Comparison of ENCODE assay signal across 20 cellular contexts in genomic region chrX:119647089-119647488, GRCh38. TPM values are rescaled to one million over a fixed set of nuclear protein-coding genes. Genes with fewer than 3 reads are reported as not detected.
DNase-seq lines count a peak whose midpoint lies in the region; ATAC-seq and TF ChIP-seq lines count a peak whose summit lies in the region.
"Had no signal": no experiment of that assay in that cellular context is flagged by ENCODE, and none has a peak within 500 bp of the region (broad histone marks: within the 10 kb centered on the region; RNA-seq: fewer than 3 reads in every experiment).

No MANE protein-coding gene starts in this region.

- 70 to 86% methylated on average over 2 of the region's 2 CpGs for WGBS in tibial nerve, 2 donors

- DNase-seq in T-helper 1 cell (no peak), EH (ENCODE audit: low read depth) (peak; percentile 9), naive B cell (no peak), SIG-M5 (lab: John Stamatoyannopoulos, UW) (no peak), posterior vena cava (ENCODE audit: low spot score) (no peak), tibial nerve (ENCODE audit: low spot score in 2 of 2) (no peak)
- no peak for DNase-seq in activated CD8-positive, alpha-beta T cell treated with anti-CD3 and anti-CD28 coated beads, Interleukin-2, amount 10 ng/mL, durations not matched to agents 7 days and 5 days
- DNase-seq: activated CD8-positive, alpha-beta memory T cell treated with anti-CD3 and anti-CD28 coated beads for 24 hours; aorta; DMS153; NCI-H1930; NCI-H446 treated with DMSO at 0.1 percent for 48 hours; upper lobe of right lung had no signal

- no peak for TF ChIP-seq POLR2A in tibial nerve (IDR thresholded peaks at IDR 0.05)

- H3K27me3 Mint-ChIP-seq in T-helper 1 cell treated with Interleukin-12 subunit alpha and Interleukin-12 subunit beta and Interleukin-4 antibody, amounts not matched to agents 30 μg/mL and 1 μg/mL, for 36 hours (ENCODE audit: low read depth): no peaks in the 10 kb centered on the region
- no peaks in the 10 kb centered on the region for H3K27me3 Mint-ChIP-seq in activated CD8-positive, alpha-beta T cell treated with anti-CD3 and anti-CD28 coated beads, Interleukin-2, amount 10 ng/mL, durations not matched to agents 7 days and 5 days (ENCODE audit: low read depth)
- no peaks in the 10 kb centered on the region for H3K27me3 Mint-ChIP-seq in naive B cell
- H3K27me3 Mint-ChIP-seq: progenitor cell of endocrine pancreas had no signal

- no peaks in the 10 kb centered on the region for H3K27me3 ChIP-seq in tibial nerve
- H3K27me3 ChIP-seq: BLaER1 treated with 17β-estradiol and CSF1 and Interleukin-3, amounts not matched to agents 10 nM and 100 nM; esophagus muscularis mucosa; gastroesophageal sphincter; upper lobe of right lung had no signal

- no peak for TF ChIP-seq EP300 in tibial nerve (IDR thresholded peaks at IDR 0.05)

- H3K9me3 ChIP-seq in tibial nerve: no peaks in the 10 kb centered on the region
- H3K9me3 ChIP-seq: BLaER1 treated with 17β-estradiol and CSF1 and Interleukin-3, amounts not matched to agents 10 nM and 100 nM; esophagus muscularis mucosa; gastroesophageal sphincter; upper lobe of right lung had no signal

- H3K36me3 Mint-ChIP-seq in T-helper 1 cell treated with Interleukin-12 subunit alpha and Interleukin-12 subunit beta and Interleukin-4 antibody, amounts not matched to agents 30 μg/mL and 1 μg/mL, for 36 hours (ENCODE audit: low read depth): peaks cover 26% of the 10 kb centered on the region
- peaks cover 48% of the 10 kb centered on the region for H3K36me3 Mint-ChIP-seq in activated CD8-positive, alpha-beta T cell treated with anti-CD3 and anti-CD28 coated beads, Interleukin-2, amount 10 ng/mL, durations not matched to agents 7 days and 5 days (ENCODE audit: low read depth)
- peaks cover 8 to 16% of the 10 kb centered on the region in 2 donors for H3K36me3 Mint-ChIP-seq in naive B cell

- H3K27ac Mint-ChIP-seq in T-helper 1 cell treated with Interleukin-12 subunit alpha and Interleukin-12 subunit beta and Interleukin-4 antibody, amounts not matched to agents 30 μg/mL and 1 μg/mL, for 36 hours: peak overlapping the region; percentile 74
- H3K27ac Mint-ChIP-seq in activated CD8-positive, alpha-beta T cell treated with anti-CD3 and anti-CD28 coated beads, Interleukin-2, amount 10 ng/mL, durations not matched to agents 7 days and 5 days: peak overlapping the region; percentile 84
- H3K27ac Mint-ChIP-seq in naive B cell: peak overlapping the region in 5 of 6 donors; percentile 77 to 97 (median 90)
- H3K27ac Mint-ChIP-seq: progenitor cell of endocrine pancreas had no signal

- H3K9me3 Mint-ChIP-seq in T-helper 1 cell treated with Interleukin-12 subunit alpha and Interleukin-12 subunit beta and Interleukin-4 antibody, amounts not matched to agents 30 μg/mL and 1 μg/mL, for 36 hours: no peaks in the 10 kb centered on the region
- no peaks in the 10 kb centered on the region for H3K9me3 Mint-ChIP-seq in activated CD8-positive, alpha-beta T cell treated with anti-CD3 and anti-CD28 coated beads, Interleukin-2, amount 10 ng/mL, durations not matched to agents 7 days and 5 days (ENCODE audit: insufficient read depth)
- H3K9me3 Mint-ChIP-seq in naive B cell: peaks cover 0 to 1% (median 0%) of the 10 kb centered on the region in 7 donors

- intact Hi-C loops in posterior vena cava (cut with DNase I): no loop called here

- H3K4me1 Mint-ChIP-seq in T-helper 1 cell treated with Interleukin-12 subunit alpha and Interleukin-12 subunit beta and Interleukin-4 antibody, amounts not matched to agents 30 μg/mL and 1 μg/mL, for 36 hours (ENCODE audit: low read depth): peaks cover 27% of the 10 kb centered on the region
- peaks cover 44% of the 10 kb centered on the region for H3K4me1 Mint-ChIP-seq in activated CD8-positive, alpha-beta T cell treated with anti-CD3 and anti-CD28 coated beads, Interleukin-2, amount 10 ng/mL, durations not matched to agents 7 days and 5 days (ENCODE audit: low read depth)
- peaks cover 13 to 30% (median 26%) of the 10 kb centered on the region in 3 donors for H3K4me1 Mint-ChIP-seq in naive B cell

- TF ChIP-seq CTCF in tibial nerve (IDR thresholded peaks at IDR 0.05): no peak

- H3K27ac ChIP-seq in tibial nerve: no peak overlapping the region
- H3K27ac ChIP-seq: BLaER1 treated with 17β-estradiol and CSF1 and Interleukin-3, amounts not matched to agents 10 nM and 100 nM; esophagus muscularis mucosa; gastroesophageal sphincter; RWPE1; upper lobe of right lung had no signal

- no peak for ATAC-seq in activated CD8-positive, alpha-beta T cell treated with anti-CD3 and anti-CD28 coated beads, Interleukin-2, amount 10 ng/mL, durations not matched to agents 7 days and 5 days
- ATAC-seq in naive B cell (ENCODE audit: low read depth in 2 of 2): no peak
- ATAC-seq: gastroesophageal sphincter, HCT116, upper lobe of right lung had no signal

- H3K4me3 ChIP-seq in tibial nerve: no peak overlapping the region
- H3K4me3 ChIP-seq: BLaER1 treated with 17β-estradiol and CSF1 and Interleukin-3, amounts not matched to agents 10 nM and 100 nM; esophagus muscularis mucosa; gastroesophageal sphincter; upper lobe of right lung had no signal

- POLR2A ChIA-PET in activated CD8-positive, alpha-beta T cell treated with anti-CD3 and anti-CD28 coated beads, Interleukin-2, amount 10 ng/mL, durations not matched to agents 7 days and 5 days (lab: Charles Lee): interaction anchor here (1.0 to 2.9 kb wide), 4 partner anchors 32 to 46 kb away, joined by 3 to 18 read pairs (median 3); partner anchors contain the start of gene SEPTIN6

- no peaks in the 10 kb centered on the region for H3K4me1 ChIP-seq in tibial nerve
- H3K4me1 ChIP-seq: esophagus muscularis mucosa, gastroesophageal sphincter, upper lobe of right lung had no signal

- no peaks in the 10 kb centered on the region for H3K36me3 ChIP-seq in tibial nerve
- H3K36me3 ChIP-seq: upper lobe of right lung had no signal

- no peak overlapping the region for H3K4me3 Mint-ChIP-seq in T-helper 1 cell treated with Interleukin-12 subunit alpha and Interleukin-12 subunit beta and Interleukin-4 antibody, amounts not matched to agents 30 μg/mL and 1 μg/mL, for 36 hours
- H3K4me3 Mint-ChIP-seq in activated CD8-positive, alpha-beta T cell treated with anti-CD3 and anti-CD28 coated beads, Interleukin-2, amount 10 ng/mL, durations not matched to agents 7 days and 5 days: no peak overlapping the region
- peak overlapping the region in 4 of 8 donors; percentile 13 to 42 (median 31) for H3K4me3 Mint-ChIP-seq in naive B cell

- CTCF ChIA-PET in activated CD8-positive, alpha-beta T cell treated with anti-CD3 and anti-CD28 coated beads, Interleukin-2, amount 10 ng/mL, durations not matched to agents 7 days and 5 days (lab: Charles Lee): interaction anchor here (1.1 to 1.9 kb wide), 2 partner anchors 37 to 82 kb away, joined by 6 to 8 read pairs; no protein-coding TSS in a partner anchor

RNA-seq across cellular contexts. Expression of gene NKRF, which starts 40.9 kb away (rescaled TPM):
- total RNA-seq in activated CD8-positive, alpha-beta T cell treated with anti-CD3 and anti-CD28 coated beads, Interleukin-2, amount 10 ng/mL, durations not matched to agents 7 days and 5 days: 10 to 100 TPM; 16.3 to 18.4 TPM
- 1 to 10 TPM; 4.2 to 9.4 (median 7.1) TPM for polyA plus RNA-seq in naive B cell (ENCODE audit: low read depth in 6 of 6)
- total RNA-seq in posterior vena cava (1 to 10 TPM; 6.8 to 7.5 TPM), tibial nerve (1 to 10 TPM; 4.4 to 9.0 (median 6.4) TPM)

RNA-seq across cellular contexts. Expression of gene SEPTIN6, which starts 45.9 kb away (rescaled TPM):
- 100 to 1,000 TPM; 303 to 312 TPM for total RNA-seq in activated CD8-positive, alpha-beta T cell treated with anti-CD3 and anti-CD28 coated beads, Interleukin-2, amount 10 ng/mL, durations not matched to agents 7 days and 5 days
- polyA plus RNA-seq in naive B cell (ENCODE audit: low read depth in 6 of 6): 100 to 1,000 TPM in 5 of 6 donors, 10 to 100 TPM in 1; 78.8 to 189 (median 150) TPM
- total RNA-seq in posterior vena cava: 10 to 100 TPM; 19.4 to 22.3 TPM
- total RNA-seq in tibial nerve: 10 to 100 TPM; 18.8 to 35.8 (median 29.7) TPM

Comparison
In these comparisons a context has a peak if more than half of its experiments do, and no peak if none do; other contexts are left out.
1. RNA of gene SEPTIN6, which starts 45.9 kb away (total RNA-seq): 303 to 312 TPM in activated CD8-positive, alpha-beta T cell treated with anti-CD3 and anti-CD28 coated beads, Interleukin-2, amount 10 ng/mL, durations not matched to agents 7 days and 5 days; 18.8 to 35.8 TPM in tibial nerve and 19.4 to 22.3 TPM in posterior vena cava; every median in the first group is over 4 times any median in the second.
2. Peak in every context shown above with its lines, with median percentiles within 50 percentile points of each other: H3K27ac Mint-ChIP-seq.